Comparison of ENCODE assay signal across 11 cellular contexts in the genomic region with DNA sequence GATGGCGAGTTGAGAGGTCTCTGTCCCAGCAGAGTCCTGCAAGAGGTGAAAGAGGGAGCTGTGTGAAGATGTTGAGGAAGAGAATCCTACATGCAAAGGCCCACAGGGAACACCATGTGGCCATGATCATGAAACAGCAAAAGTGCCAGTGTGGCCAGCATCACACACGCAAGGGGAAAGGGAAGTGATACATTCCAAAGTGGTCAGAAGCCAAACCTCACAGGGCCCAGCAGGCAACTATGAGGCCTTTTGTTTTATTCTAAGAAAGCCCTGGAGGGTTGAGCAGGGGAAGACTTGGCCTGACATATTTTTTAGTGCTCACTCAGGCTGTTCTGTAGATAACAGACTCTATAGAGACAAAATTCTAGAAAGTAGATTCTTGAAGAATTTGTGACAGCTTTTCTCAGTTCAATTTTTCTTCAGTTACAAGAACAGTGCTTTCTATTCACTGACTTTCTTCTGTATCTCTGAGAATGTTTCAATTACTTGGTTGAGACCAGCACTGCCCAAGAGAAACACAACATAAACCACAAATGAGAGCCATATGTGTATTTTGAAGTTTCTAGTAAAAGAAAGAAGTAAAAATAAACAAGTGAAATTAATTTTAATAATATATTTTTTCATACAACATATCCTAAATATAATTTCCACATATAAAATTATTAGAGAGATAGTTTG.
DNase-seq lines count a peak whose midpoint lies in the region; ATAC-seq, FAIRE-seq and TF ChIP-seq lines count a peak whose summit lies in the region.
"Had no signal": no experiment of that assay in that cellular context is flagged by ENCODE, and none has a peak within 500 bp of the region (broad histone marks: within the 10 kb centered on the region; RNA-seq: fewer than 3 reads in every experiment).

No MANE protein-coding gene starts in this region.

- H3K4me1 ChIP-seq in IMR-90 (ENCODE audit: control insufficient read depth, insufficient read depth, low read length) (no peaks in the 10 kb centered on the region), Caco-2 (no peaks in the 10 kb centered on the region)

- WGBS in IMR-90 (ENCODE audit: extremely low coverage in 2 of 2, insufficient read length in 1 of 2), 2 experiments = 25% methylated on average over 2 of the region's 2 CpGs; no CpG with 5 or more reads in 1 of the 2 experiments

- peak; percentile 42 for ATAC-seq in GM18519 (IDR thresholded peaks at IDR 0.05; ENCODE audit: low FRiP score, unreplicated experiment)
- peak; percentile 37; the same call in 1 of the 2 replicates for ATAC-seq in IMR-90 (ENCODE audit: low read depth)
- ATAC-seq in HG02852 (IDR thresholded peaks at IDR 0.05; ENCODE audit: unreplicated experiment) = no peak
- no peak for ATAC-seq in GM21367 (IDR thresholded peaks at IDR 0.05; ENCODE audit: unreplicated experiment)
- ATAC-seq: SK-N-SH treated with all-trans-retinoic acid at 6 μM for 48 hours had no signal

- H3K9me3 Mint-ChIP-seq in osteocyte (ENCODE audit: unreplicated experiment) = no peaks in the 10 kb centered on the region
- no peaks in the 10 kb centered on the region for H3K9me3 Mint-ChIP-seq in Caco-2 (ENCODE audit: unreplicated experiment)

- CTCF ChIA-PET in IMR-90 (lab: Yijun Ruan, JAX) = no interaction called here
- CTCF ChIA-PET in Caco-2 (lab: Charles Lee) = no interaction called here

- H3K27me3 Mint-ChIP-seq in osteocyte (ENCODE audit: unreplicated experiment) = peaks cover 2% of the 10 kb centered on the region
- H3K27me3 Mint-ChIP-seq in Caco-2 (ENCODE audit: insufficient read depth, unreplicated experiment) = peaks cover 19% of the 10 kb centered on the region

- no peak overlapping the region for H3K18ac ChIP-seq in IMR-90 (ENCODE audit: low read depth, low read length)

- no peaks in the 10 kb centered on the region for H3K9me3 ChIP-seq in IMR-90 (ENCODE audit: control insufficient read depth, insufficient read depth, low read length)
- no peaks in the 10 kb centered on the region for H3K9me3 ChIP-seq in Caco-2

- no TSS peak for BruUV-seq in IMR-90 (replicated peaks; lab: Mats Ljungman, UMichigan)
- no TSS peak for BruUV-seq in Caco-2 (replicated peaks; lab: Mats Ljungman, UMichigan)

- H3K36me3 Mint-ChIP-seq in osteocyte (ENCODE audit: unreplicated experiment) = no peaks in the 10 kb centered on the region
- no peaks in the 10 kb centered on the region for H3K36me3 Mint-ChIP-seq in Caco-2 (ENCODE audit: insufficient read depth, unreplicated experiment)

- no peak for TF ChIP-seq POLR2A in IMR-90 (IDR thresholded peaks at IDR 0.05; ENCODE audit: low read depth, low read length)

- H3K14ac ChIP-seq in IMR-90 (replicated peaks; ENCODE audit: low read depth, low read length) = no peak overlapping the region

- H3K79me1 ChIP-seq in IMR-90 (ENCODE audit: low read depth in 1 of 2, low read length in 2 of 2) = no peaks in the 10 kb centered on the region

- no peak overlapping the region for H2AFZ ChIP-seq in IMR-90 (replicated peaks; ENCODE audit: low read length, poor library complexity)

- no peak overlapping the region for H4K5ac ChIP-seq in IMR-90 (ENCODE audit: low read depth, low read length)

- FAIRE-seq in HTR-8/SVneo (lab: Jason Lieb, UNC) = no peak

- no peak overlapping the region for H3K4me3 ChIP-seq in IMR-90 (ENCODE audit: insufficient read depth, low read depth, low read length)
- no peak overlapping the region for H3K4me3 ChIP-seq in choroid plexus epithelial cell (ENCODE audit: low read depth, low read length)
- H3K4me3 ChIP-seq in Caco-2 (ENCODE audit: low read depth, low read length) = no peak overlapping the region

- H4K20me1 ChIP-seq in IMR-90 (ENCODE audit: insufficient read depth, low read length) = no peaks in the 10 kb centered on the region

- TF ChIP-seq CTCF in IMR-90 (conservative IDR thresholded peaks at IDR 0.05; ENCODE audit: low read depth, low read length) = no peak
- TF ChIP-seq CTCF in choroid plexus epithelial cell (conservative IDR thresholded peaks at IDR 0.05; ENCODE audit: low read depth, low read length) = no peak
- no peak for TF ChIP-seq CTCF in osteocyte (IDR thresholded peaks at IDR 0.05)
- TF ChIP-seq CTCF in Caco-2 (IDR thresholded peaks at IDR 0.05; ENCODE audit: insufficient read depth in 1 of 2, low read depth in 1 of 2, low read length in 1 of 2, severe bottlenecking in 1 of 2, unreplicated experiment in 1 of 2) = no peak

- peak overlapping the region; percentile 1 for H3K27ac Mint-ChIP-seq in osteocyte (ENCODE audit: unreplicated experiment)
- no peak overlapping the region for H3K27ac Mint-ChIP-seq in Caco-2 (ENCODE audit: unreplicated experiment)

- dilution Hi-C loops in IMR-90 (cut with HindIII; ENCODE audit: low sequenced_read_pairs, unreplicated experiment) = no loop called here

- no peak overlapping the region for H3K4me2 ChIP-seq in IMR-90 (ENCODE audit: low read depth, low read length)

- 0 out of 2 replicates have a peak, but pooled peaks cover 2% of the 10 kb centered on the region for H3K27me3 ChIP-seq in IMR-90 (ENCODE audit: control insufficient read depth, insufficient read depth, low read length)
- H3K27me3 ChIP-seq in Caco-2 (replicated peaks; ENCODE audit: control insufficient read depth, insufficient read depth, low read length) = no peaks in the 10 kb centered on the region

- H2BK15ac ChIP-seq in IMR-90 (ENCODE audit: low read depth, low read length) = no peak overlapping the region

- no peak overlapping the region for H3K4ac ChIP-seq in IMR-90 (ENCODE audit: low read depth, low read length)

- POLR2A ChIA-PET in IMR-90 (lab: Charles Lee; ENCODE audit: unreplicated experiment) = no interaction called here
- POLR2A ChIA-PET in Caco-2 (lab: Charles Lee) = no interaction called here

- no peak for TF ChIP-seq RAD21 in IMR-90 (IDR thresholded peaks at IDR 0.05; ENCODE audit: low read length)

- in situ Hi-C loops in IMR-90 (cut with MboI; ENCODE audit: low sequenced_read_pairs) = no loop called here

- peaks cover 9% of the 10 kb centered on the region for H3K4me1 Mint-ChIP-seq in osteocyte (ENCODE audit: unreplicated experiment)
- H3K4me1 Mint-ChIP-seq in Caco-2 (ENCODE audit: low read depth, unreplicated experiment) = no peaks in the 10 kb centered on the region

- H3K9me1 ChIP-seq in IMR-90 (ENCODE audit: insufficient read depth, low read length) = no peaks in the 10 kb centered on the region

- H3K56ac ChIP-seq in IMR-90 (ENCODE audit: extremely low read depth, insufficient read depth, low read length) = no peak overlapping the region

- DNase-seq in IMR-90 (no peak), choroid plexus epithelial cell (ENCODE audit: low read depth) (peak; percentile 51), osteocyte (ENCODE audit: extremely low spot score, unreplicated experiment) (no peak), HTR-8/SVneo (ENCODE audit: insufficient read length, low spot score) (no peak), Caco-2 (no peak)
- DNase-seq: DMS79 treated with DMSO at 0.1 percent for 48 hours, NCI-H2171 treated with DMSO at 0.1 percent for 48 hours had no signal

- H3K23ac ChIP-seq in IMR-90 (ENCODE audit: low read depth, low read length) = no peak overlapping the region

- H3K4me3 Mint-ChIP-seq in osteocyte (ENCODE audit: unreplicated experiment) (no peak overlapping the region), Caco-2 (ENCODE audit: unreplicated experiment) (no peak overlapping the region)

- no peak overlapping the region for H4K91ac ChIP-seq in IMR-90 (ENCODE audit: insufficient read depth, low read depth, low read length)

- no peak overlapping the region for H3K27ac ChIP-seq in IMR-90 (ENCODE audit: insufficient read depth, low read length)

- no peak overlapping the region for H2BK120ac ChIP-seq in IMR-90 (ENCODE audit: low read depth, low read length)

- peak overlapping the region; percentile 3 for H2AK9ac ChIP-seq in IMR-90 (replicated peaks; ENCODE audit: low read depth, low read length, poor library complexity)

- no peak overlapping the region for H2BK20ac ChIP-seq in IMR-90 (ENCODE audit: low read depth, low read length)

- H4K8ac ChIP-seq in IMR-90 (ENCODE audit: low read depth in 2 of 2, low read length in 2 of 2) = no peak overlapping the region

- no peak overlapping the region for H3K9ac ChIP-seq in IMR-90 (ENCODE audit: low read depth, low read length)

- intact Hi-C loops in IMR-90 (cut with micrococcal nuclease) (no loop called here), Caco-2 (cut with micrococcal nuclease; ENCODE audit: unreplicated experiment) (no loop called here)

- no peak overlapping the region for H2AK5ac ChIP-seq in IMR-90 (ENCODE audit: low read depth, low read length)

- H3K36me3 ChIP-seq in IMR-90 (ENCODE audit: control insufficient read depth, insufficient read depth, low read length) = no peaks in the 10 kb centered on the region
- no peaks in the 10 kb centered on the region for H3K36me3 ChIP-seq in Caco-2 (ENCODE audit: control insufficient read depth, insufficient read depth, low read length)

- H2BK5ac ChIP-seq in IMR-90 (ENCODE audit: low read depth, low read length, poor library complexity, severe bottlenecking) = no peak overlapping the region

TF ChIP-seq in IMR-90, 13 proteins besides CTCF, POLR2A, EP300 and RAD21 (continues in another document):
- TF ChIP-seq FOS (IDR thresholded peaks at IDR 0.05; ENCODE audit: low read depth, low read length) (no peak), RFX5 (IDR thresholded peaks at IDR 0.05; ENCODE audit: low read depth, low read length) (no peak), RCOR1 (IDR thresholded peaks at IDR 0.05; ENCODE audit: insufficient replicate concordance, low read length) (no peak), CHD1 (IDR thresholded peaks at IDR 0.05; ENCODE audit: low read depth, low read length) (no peak), NFE2L2 (IDR thresholded peaks at IDR 0.05; ENCODE audit: low read depth, low read length) (no peak), SMC3 (IDR thresholded peaks at IDR 0.05; ENCODE audit: low read depth, low read length) (no peak), CEBPB (IDR thresholded peaks at IDR 0.05; ENCODE audit: low read depth, low read length) (no peak), MXI1 (IDR thresholded peaks at IDR 0.05; ENCODE audit: borderline replicate concordance, low read depth, low read length) (no peak), MAFK (IDR thresholded peaks at IDR 0.05; ENCODE audit: low read depth, low read length) (no peak), MAZ (IDR thresholded peaks at IDR 0.05; ENCODE audit: borderline replicate concordance, low read depth, low read length) (no peak)
- TF ChIP-seq, protein P1, sequence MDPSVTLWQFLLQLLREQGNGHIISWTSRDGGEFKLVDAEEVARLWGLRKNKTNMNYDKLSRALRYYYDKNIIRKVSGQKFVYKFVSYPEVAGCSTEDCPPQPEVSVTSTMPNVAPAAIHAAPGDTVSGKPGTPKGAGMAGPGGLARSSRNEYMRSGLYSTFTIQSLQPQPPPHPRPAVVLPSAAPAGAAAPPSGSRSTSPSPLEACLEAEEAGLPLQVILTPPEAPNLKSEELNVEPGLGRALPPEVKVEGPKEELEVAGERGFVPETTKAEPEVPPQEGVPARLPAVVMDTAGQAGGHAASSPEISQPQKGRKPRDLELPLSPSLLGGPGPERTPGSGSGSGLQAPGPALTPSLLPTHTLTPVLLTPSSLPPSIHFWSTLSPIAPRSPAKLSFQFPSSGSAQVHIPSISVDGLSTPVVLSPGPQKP (IDR thresholded peaks at IDR 0.05; ENCODE audit: borderline replicate concordance, low read depth, low read length) = no peak

Comparison
In these comparisons a context has a peak if more than half of its experiments do, and no peak if none do; other contexts are left out.
1. ATAC-seq: peak in GM18519 (single experiment) and IMR-90 (single experiment); none in HG02852 (single experiment) and GM21367 (single experiment).